ENCODE assay signal across 2 cellular contexts in the genomic region with DNA sequence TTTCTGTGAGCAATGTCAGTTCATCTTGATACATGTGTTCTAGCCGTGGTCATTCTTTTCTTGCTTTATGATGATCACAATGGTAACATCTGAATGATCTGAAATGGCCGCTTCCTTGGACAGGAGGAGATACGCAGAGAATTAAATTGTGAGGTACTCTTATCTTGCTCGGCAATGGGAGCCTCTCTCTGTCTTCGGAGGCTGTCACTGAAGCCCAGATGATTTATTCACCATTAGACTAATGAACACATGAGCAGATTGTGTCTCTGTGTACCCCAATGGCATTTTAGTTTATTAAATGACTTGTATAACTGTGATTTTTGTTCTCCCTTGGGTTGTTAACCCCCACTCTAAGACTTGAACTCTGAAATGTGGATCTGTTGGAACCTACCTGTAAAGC.
TF ChIP-seq lines count a peak whose summit lies in the region.

No MANE protein-coding gene starts in this region.

TF ChIP-seq in GM23338, 12 proteins besides CTCF, POLR2A, EP300 and RAD21 (continues in another document):
- TF ChIP-seq ZNF114 (CRISPR knock-in tag; IDR thresholded peaks at IDR 0.05) (no peak), POLR2AphosphoS5 (IDR thresholded peaks at IDR 0.05; ENCODE audit: low read depth) (no peak), REST (IDR thresholded peaks at IDR 0.05; ENCODE audit: unreplicated experiment) (no peak), STAT1 (IDR thresholded peaks at IDR 0.05; ENCODE audit: unreplicated experiment) (no peak), NANOG (IDR thresholded peaks at IDR 0.05; ENCODE audit: borderline replicate concordance) (no peak), CREB1 (CRISPR knock-in tag; IDR thresholded peaks at IDR 0.05; ENCODE audit: low read depth) (no peak), ZNF462 (CRISPR knock-in tag; IDR thresholded peaks at IDR 0.05) (no peak), ZNF331 (CRISPR knock-in tag; IDR thresholded peaks at IDR 0.05; ENCODE audit: low read depth) (no peak), EZH2phosphoT487 (IDR thresholded peaks at IDR 0.05; ENCODE audit: unreplicated experiment) (no peak), JUNB (IDR thresholded peaks at IDR 0.05; ENCODE audit: unreplicated experiment) (no peak), EZH2 (IDR thresholded peaks at IDR 0.05; ENCODE audit: low read depth, unreplicated experiment) (no peak)

TF ChIP-seq in HepG2, 621 proteins besides CTCF, POLR2A, EP300 and RAD21:
- TF ChIP-seq ZNF138 (CRISPR knock-in tag; IDR thresholded peaks at IDR 0.05; ENCODE audit: low read depth) (no peak), SUZ12 (IDR thresholded peaks at IDR 0.05; ENCODE audit: low read depth, low read length) (no peak), PAWR (CRISPR knock-in tag; IDR thresholded peaks at IDR 0.05; ENCODE audit: borderline replicate concordance) (no peak), GZF1 (CRISPR knock-in tag; IDR thresholded peaks at IDR 0.05) (no peak), MBNL3 (CRISPR knock-in tag; conservative IDR thresholded peaks at IDR 0.05) (no peak), ZNF180 (CRISPR knock-in tag; IDR thresholded peaks at IDR 0.05; ENCODE audit: borderline replicate concordance, low read depth) (no peak), TRAFD1 (CRISPR knock-in tag; IDR thresholded peaks at IDR 0.05; ENCODE audit: borderline replicate concordance) (no peak), SP140L (CRISPR knock-in tag; IDR thresholded peaks at IDR 0.05; ENCODE audit: borderline replicate concordance) (no peak), KLF15 (CRISPR knock-in tag; IDR thresholded peaks at IDR 0.05; ENCODE audit: borderline replicate concordance) (no peak), TEAD3 (CRISPR knock-in tag; optimal IDR thresholded peaks at IDR 0.05; ENCODE audit: borderline replicate concordance) (no peak), SAFB2 (CRISPR knock-in tag; IDR thresholded peaks at IDR 0.05; ENCODE audit: borderline replicate concordance, low read depth) (no peak), HNRNPLL (IDR thresholded peaks at IDR 0.05; ENCODE audit: low read depth, low read length, poor library complexity, severe bottlenecking) (no peak), ZNF383 (CRISPR knock-in tag; IDR thresholded peaks at IDR 0.05; ENCODE audit: borderline replicate concordance) (no peak), POLR2AphosphoS5 (IDR thresholded peaks at IDR 0.05; ENCODE audit: low read depth, low read length) (no peak), SSRP1 (CRISPR knock-in tag; IDR thresholded peaks at IDR 0.05) (no peak)
